8 cellular contexts compared by ENCODE assay signal in genomic region chr20:53915459-53916172, GRCh38.
DNase-seq lines count a peak whose midpoint lies in the region; ATAC-seq and TF ChIP-seq lines count a peak whose summit lies in the region.

No MANE protein-coding gene starts in this region.

- no peaks in the 10 kb centered on the region for H3K9me3 ChIP-seq in Caco-2
- no peaks in the 10 kb centered on the region for H3K9me3 ChIP-seq in fibroblast of lung (ENCODE audit: control insufficient read depth, insufficient read depth, low read depth, low read length)

- CTCF ChIA-PET in Caco-2 (lab: Charles Lee) = interaction anchor here (0.6 to 5.4 kb wide), 30 partner anchors 8 to 401 kb away, joined by 3 to 38 read pairs (median 5); partner anchors contain the start of gene ZNF217

- H3K9ac ChIP-seq in fibroblast of lung (ENCODE audit: insufficient read depth, low read length) = peak overlapping the region; percentile 54

- H3K27me3 ChIP-seq in Caco-2 (replicated peaks; ENCODE audit: control insufficient read depth, insufficient read depth, low read length) = no peaks in the 10 kb centered on the region
- H3K27me3 ChIP-seq in fibroblast of lung (ENCODE audit: control insufficient read depth, insufficient read depth, low read length) = no peaks in the 10 kb centered on the region

- H2AFZ ChIP-seq in fibroblast of lung (ENCODE audit: low read length) = peak overlapping the region; percentile 64

- DNase-seq in Caco-2 (peak; percentile 98), KG1 (lab: John Stamatoyannopoulos, UW) (peak; percentile 91), RKO (ENCODE audit: low spot score) (peak; percentile 92), fibroblast of lung (ENCODE audit: low read depth in 2 of 2) (peak; percentile 80 to 94), natural killer cell (peak; percentile 87)
- DNase-seq in activated T-helper 1 cell treated with anti-CD3 and anti-CD28 coated beads, Interleukin-12 subunit alpha, Interleukin-12 subunit beta, Interleukin-2, Interleukin-4 antibody, amounts not matched to agents 30 ng/mL and 10 ng/mL and 1 ng/mL, durations not matched to agents 14 hours and 24 hours and 36 hours (ENCODE audit: low spot score) = peak; percentile 84
- DNase-seq in stimulated activated naive B cell treated with anti-CD40 and anti-IgM and Interleukin-4, amounts not matched to agents 10 μg/mL and 1 μg/mL and 100 μg/mL, for 72 hours = peak; percentile 87

- H3K4me3 ChIP-seq in Caco-2 (ENCODE audit: low read depth, low read length) (peak overlapping the region; percentile 68), fibroblast of lung (replicated peaks in 1 of 4; ENCODE audit: control extremely low read depth in 1 of 4, insufficient read depth in 1 of 4, low read depth in 3 of 4, low read length in 4 of 4) (peak overlapping the region; percentile 33 to 69 (median 64))

- H3K27ac ChIP-seq in fibroblast of lung (ENCODE audit: insufficient read depth, low read length) = peak overlapping the region; percentile 77

- H3K4me2 ChIP-seq in fibroblast of lung (ENCODE audit: extremely low read depth, insufficient read depth, low read length) = peak overlapping the region; percentile 91

- H4K20me1 ChIP-seq in fibroblast of lung (ENCODE audit: control insufficient read depth, extremely low read depth, insufficient read depth, low read length) = no peaks in the 10 kb centered on the region

- H3K4me3 Mint-ChIP-seq in Caco-2 (ENCODE audit: unreplicated experiment) = peak overlapping the region; percentile 92
- peak overlapping the region; percentile 89 for H3K4me3 Mint-ChIP-seq in activated T-helper 1 cell treated with anti-CD3 and anti-CD28 coated beads, Interleukin-12 subunit alpha, Interleukin-12 subunit beta, Interleukin-2, Interleukin-4 antibody, amounts not matched to agents 30 ng/mL and 10 ng/mL and 1 ng/mL, durations not matched to agents 14 hours and 24 hours and 36 hours
- H3K4me3 Mint-ChIP-seq in natural killer cell = peak overlapping the region; percentile 99
- peak overlapping the region; percentile 89 to 97 for H3K4me3 Mint-ChIP-seq in stimulated activated naive B cell treated with anti-CD40 and anti-IgM and Interleukin-4, amounts not matched to agents 10 μg/mL and 1 μg/mL and 100 μg/mL, for 72 hours

- intact Hi-C loops in Caco-2 (cut with micrococcal nuclease; ENCODE audit: unreplicated experiment) (loop anchor here (1.0 to 5.0 kb wide), 11 partner anchors 25 to 336 kb away; partner anchors contain the start of gene ZNF217), natural killer cell (cut with micrococcal nuclease) (loop anchor here (1.0 kb wide), 1 partner anchor 337 kb away; no protein-coding TSS in a partner anchor)
- intact Hi-C loops in activated T-helper 1 cell treated with anti-CD3 and anti-CD28 coated beads, Interleukin-12 subunit alpha, Interleukin-12 subunit beta, Interleukin-2, Interleukin-4 antibody, amounts not matched to agents 30 ng/mL and 10 ng/mL and 1 ng/mL, durations not matched to agents 14 hours and 24 hours and 36 hours (cut with micrococcal nuclease) = loop anchor here (1.0 to 10.0 kb wide), 10 partner anchors 15 to 941 kb away; partner anchors contain the start of gene TSHZ2

- TF ChIP-seq CTCF in Caco-2 (IDR thresholded peaks at IDR 0.05; ENCODE audit: insufficient read depth in 1 of 2, low read depth in 1 of 2, low read length in 1 of 2, severe bottlenecking in 1 of 2, unreplicated experiment in 1 of 2) (peak; percentile 98 to 99), fibroblast of lung (conservative IDR thresholded peaks at IDR 0.05 in 1 of 2, IDR thresholded peaks at IDR 0.05 in 1 of 2; ENCODE audit: low read depth in 1 of 2, low read length in 2 of 2) (peak; percentile 82 to 84), natural killer cell (IDR thresholded peaks at IDR 0.05) (peak; percentile 84)

- ATAC-seq in GM21423 (IDR thresholded peaks at IDR 0.05; ENCODE audit: unreplicated experiment) (peak; percentile 64), natural killer cell (peak; percentile 95 to 97 (median 97))
- peak; percentile 88 to 92 for ATAC-seq in stimulated activated naive B cell treated with anti-CD40 and anti-IgM and Interleukin-4, amounts not matched to agents 10 μg/mL and 1 μg/mL and 100 μg/mL, for 72 hours (replicated peaks)

- H3K36me3 Mint-ChIP-seq in Caco-2 (ENCODE audit: insufficient read depth, unreplicated experiment) = peaks cover 7% of the 10 kb centered on the region
- no peaks in the 10 kb centered on the region for H3K36me3 Mint-ChIP-seq in activated T-helper 1 cell treated with anti-CD3 and anti-CD28 coated beads, Interleukin-12 subunit alpha, Interleukin-12 subunit beta, Interleukin-2, Interleukin-4 antibody, amounts not matched to agents 30 ng/mL and 10 ng/mL and 1 ng/mL, durations not matched to agents 14 hours and 24 hours and 36 hours (ENCODE audit: low read depth)
- H3K36me3 Mint-ChIP-seq in natural killer cell = no peaks in the 10 kb centered on the region
- H3K36me3 Mint-ChIP-seq in stimulated activated naive B cell treated with anti-CD40 and anti-IgM and Interleukin-4, amounts not matched to agents 10 μg/mL and 1 μg/mL and 100 μg/mL, for 72 hours = peaks cover 2 to 7% of the 10 kb centered on the region in 2 donors

- peaks cover 6% of the 10 kb centered on the region for H3K9me3 Mint-ChIP-seq in Caco-2 (ENCODE audit: unreplicated experiment)
- H3K9me3 Mint-ChIP-seq in activated T-helper 1 cell treated with anti-CD3 and anti-CD28 coated beads, Interleukin-12 subunit alpha, Interleukin-12 subunit beta, Interleukin-2, Interleukin-4 antibody, amounts not matched to agents 30 ng/mL and 10 ng/mL and 1 ng/mL, durations not matched to agents 14 hours and 24 hours and 36 hours = no peaks in the 10 kb centered on the region
- no peaks in the 10 kb centered on the region for H3K9me3 Mint-ChIP-seq in natural killer cell
- H3K9me3 Mint-ChIP-seq in stimulated activated naive B cell treated with anti-CD40 and anti-IgM and Interleukin-4, amounts not matched to agents 10 μg/mL and 1 μg/mL and 100 μg/mL, for 72 hours = peaks cover 1 to 5% of the 10 kb centered on the region in 2 donors

- H3K4me1 Mint-ChIP-seq in Caco-2 (ENCODE audit: low read depth, unreplicated experiment) = peaks cover 34% of the 10 kb centered on the region
- H3K4me1 Mint-ChIP-seq in activated T-helper 1 cell treated with anti-CD3 and anti-CD28 coated beads, Interleukin-12 subunit alpha, Interleukin-12 subunit beta, Interleukin-2, Interleukin-4 antibody, amounts not matched to agents 30 ng/mL and 10 ng/mL and 1 ng/mL, durations not matched to agents 14 hours and 24 hours and 36 hours (ENCODE audit: low read depth) = peaks cover 42% of the 10 kb centered on the region
- peaks cover 15 to 26% of the 10 kb centered on the region in 2 donors for H3K4me1 Mint-ChIP-seq in natural killer cell
- H3K4me1 Mint-ChIP-seq in stimulated activated naive B cell treated with anti-CD40 and anti-IgM and Interleukin-4, amounts not matched to agents 10 μg/mL and 1 μg/mL and 100 μg/mL, for 72 hours = peaks cover 45 to 65% of the 10 kb centered on the region in 2 donors

- no TSS peak for BruUV-seq in Caco-2 (replicated peaks; lab: Mats Ljungman, UMichigan)

- H3K36me3 ChIP-seq in Caco-2 (ENCODE audit: control insufficient read depth, insufficient read depth, low read length) (no peaks in the 10 kb centered on the region), fibroblast of lung (ENCODE audit: control insufficient read depth, insufficient read depth, low read length) (no peaks in the 10 kb centered on the region)

- no peaks in the 10 kb centered on the region for H3K79me2 ChIP-seq in fibroblast of lung (ENCODE audit: control insufficient read depth, insufficient read depth, low read length)

- peaks cover 10% of the 10 kb centered on the region for H3K4me1 ChIP-seq in Caco-2
- peaks cover 26% of the 10 kb centered on the region for H3K4me1 ChIP-seq in fibroblast of lung (ENCODE audit: control insufficient read depth, extremely low read depth, insufficient read depth, low read length)

- H3K27me3 Mint-ChIP-seq in Caco-2 (ENCODE audit: insufficient read depth, unreplicated experiment) = no peaks in the 10 kb centered on the region
- H3K27me3 Mint-ChIP-seq in activated T-helper 1 cell treated with anti-CD3 and anti-CD28 coated beads, Interleukin-12 subunit alpha, Interleukin-12 subunit beta, Interleukin-2, Interleukin-4 antibody, amounts not matched to agents 30 ng/mL and 10 ng/mL and 1 ng/mL, durations not matched to agents 14 hours and 24 hours and 36 hours (ENCODE audit: insufficient read depth) = no peaks in the 10 kb centered on the region
- H3K27me3 Mint-ChIP-seq in natural killer cell (ENCODE audit: low read depth in 2 of 2) = no peaks in the 10 kb centered on the region
- H3K27me3 Mint-ChIP-seq in stimulated activated naive B cell treated with anti-CD40 and anti-IgM and Interleukin-4, amounts not matched to agents 10 μg/mL and 1 μg/mL and 100 μg/mL, for 72 hours = no peaks in the 10 kb centered on the region

- peak overlapping the region; percentile 82 for H3K27ac Mint-ChIP-seq in Caco-2 (ENCODE audit: unreplicated experiment)
- H3K27ac Mint-ChIP-seq in activated T-helper 1 cell treated with anti-CD3 and anti-CD28 coated beads, Interleukin-12 subunit alpha, Interleukin-12 subunit beta, Interleukin-2, Interleukin-4 antibody, amounts not matched to agents 30 ng/mL and 10 ng/mL and 1 ng/mL, durations not matched to agents 14 hours and 24 hours and 36 hours = peak overlapping the region; percentile 93
- H3K27ac Mint-ChIP-seq in natural killer cell = peak overlapping the region; percentile 93 to 95
- H3K27ac Mint-ChIP-seq in stimulated activated naive B cell treated with anti-CD40 and anti-IgM and Interleukin-4, amounts not matched to agents 10 μg/mL and 1 μg/mL and 100 μg/mL, for 72 hours = peak overlapping the region; percentile 82

- POLR2A ChIA-PET in Caco-2 (lab: Charles Lee) = interaction anchor here (0.5 to 1.0 kb wide), 3 partner anchors 51 to 151 kb away, joined by 3 to 4 read pairs (median 3); no protein-coding TSS in a partner anchor

Comparison
In these comparisons a context has a peak if more than half of its experiments do, and no peak if none do; other contexts are left out.
1. Peak in every context shown above with its lines: DNase-seq, ATAC-seq, H3K4me3 ChIP-seq and H3K27ac ChIP-seq.